18 cellular contexts compared by ENCODE assay signal in genomic region chr1:21592086-21592865, GRCh38.
"Had no signal": no experiment of that assay in that cellular context is flagged by ENCODE, and none has a peak within 500 bp of the region (broad histone marks: within the 10 kb centered on the region; RNA-seq: fewer than 3 reads in every experiment).

No MANE protein-coding gene starts in this region.

- H2AFZ ChIP-seq: hepatocyte had no signal

- H3K4me2 ChIP-seq: hepatocyte had no signal

- DNase-seq: activated CD4-positive, alpha-beta T cell treated with anti-CD3 and anti-CD28 coated beads, Interleukin-2, amount 50 U/mL, for 48 hours; activated naive CD4-positive, alpha-beta T cell treated with anti-CD3 and anti-CD28 coated beads for 36 hours; activated naive CD8-positive, alpha-beta T cell treated with anti-CD3 and anti-CD28 coated beads, Interleukin-2, amount 50 U/mL, for 24 hours; kidney; left lung; natural killer cell; occipital lobe; small intestine; stimulated activated CD4-positive, alpha-beta T cell treated with anti-CD3 and anti-CD28 coated beads, Interleukin-4, amount 100 ng/mL, for 24 hours; stimulated activated naive CD4-positive, alpha-beta T cell; T-cell; T-helper 9 cell had no signal

- H3K27me3 ChIP-seq: ascending aorta, hepatocyte, right atrium auricular region had no signal

- H3K4me1 ChIP-seq: ascending aorta had no signal

- H3K4me3 ChIP-seq: ascending aorta, coronary artery, esophagus muscularis mucosa, hepatocyte, left lung, right atrium auricular region, tibial nerve had no signal

- H3K79me2 ChIP-seq: hepatocyte had no signal

- H3K9me3 ChIP-seq: ascending aorta, esophagus muscularis mucosa, left lung, right atrium auricular region, tibial nerve had no signal

- FAIRE-seq: kidney, small intestine had no signal

- H3K27ac ChIP-seq: ascending aorta, coronary artery, esophagus muscularis mucosa, hepatocyte, left lung, right atrium auricular region, tibial nerve had no signal

- H3K36me3 ChIP-seq: ascending aorta, esophagus muscularis mucosa, left lung, right atrium auricular region had no signal
